In the genomic region with DNA sequence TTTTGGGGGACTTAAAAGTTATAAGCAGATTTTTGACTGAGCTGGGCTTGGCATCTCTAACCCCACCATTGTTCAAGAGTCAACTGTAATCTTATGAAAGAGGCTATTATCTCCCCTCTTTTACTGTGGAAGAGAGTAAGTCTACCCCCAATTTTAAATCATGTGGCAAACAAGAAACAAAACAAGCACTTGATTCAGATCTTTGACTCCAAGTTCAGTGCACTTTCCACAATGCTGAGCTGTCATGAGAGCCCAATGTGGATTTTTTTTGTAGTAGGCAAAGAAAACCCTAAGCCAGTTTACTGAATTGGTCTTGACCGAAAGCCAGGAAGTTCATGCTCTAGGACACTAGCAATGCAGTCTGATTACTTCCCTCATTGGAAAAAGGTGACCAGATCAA, we compare ENCODE assay signal across 19 cellular contexts.
"Had no signal": no experiment of that assay in that cellular context is flagged by ENCODE, and none has a peak within 500 bp of the region (broad histone marks: within the 10 kb centered on the region; RNA-seq: fewer than 3 reads in every experiment).

No MANE protein-coding gene starts in this region.

- H3K27ac ChIP-seq: KMS-11 had no signal

- H3K4me3 ChIP-seq: K562 had no signal

- H3K4me2 ChIP-seq: KMS-11 had no signal

- H3K4me3 Mint-ChIP-seq: IgD-negative memory B cell had no signal

- H3K27ac Mint-ChIP-seq: IgD-negative memory B cell had no signal

- DNase-seq: Kasumi-1, MM.1S, NCI-H1092 treated with DMSO at 0.1 percent for 48 hours, NCI-H1436, NCI-H187, NCI-H2029, NCI-H2081 treated with DMSO at 0.1 percent for 48 hours, NCI-H2171, NCI-H226, NCI-H446, NCI-H510A, NCI-H524 treated with DMSO at 0.1 percent for 48 hours, NCI-H69, NCI-H774, Right ventricle myocardium superior, RPMI8226 had no signal

- H3K9ac ChIP-seq: KMS-11 had no signal

- H3K36me3 Mint-ChIP-seq: IgD-negative memory B cell had no signal
